ENCODE assay signal across 8 cellular contexts in genomic region chr15:90929246-90929645, GRCh38. TPM values are rescaled to one million over a fixed set of nuclear protein-coding genes. Genes with fewer than 3 reads are reported as not detected.
A peak's percentile ranks its signal among the peaks of the same experiment; 100 is the strongest.
DNase-seq lines count a peak whose midpoint lies in the region; ATAC-seq, FAIRE-seq and TF ChIP-seq lines count a peak whose summit lies in the region.
"Not testable (repeated sequence)": the region's sequence is repeated elsewhere in the genome, so short reads cannot be mapped to it uniquely, and the experiment has no call there.

No MANE protein-coding gene starts in this region.

- not testable (repeated sequence) for TF ChIP-seq CTCF in SK-N-SH (IDR thresholded peaks at IDR 0.05); HepG2 (CRISPR knock-in tag; IDR thresholded peaks at IDR 0.05); tibial artery (IDR thresholded peaks at IDR 0.05)

- not testable (repeated sequence) for ATAC-seq in effector memory CD8-positive, alpha-beta T cell (replicated peaks); HepG2

- TF ChIP-seq POLR2A in HepG2 (IDR thresholded peaks at IDR 0.05; ENCODE audit: insufficient read depth in 1 of 2, low read depth in 2 of 2, low read length in 2 of 2) = not testable (repeated sequence)

- BruUV-seq in HepG2 (replicated peaks; lab: Mats Ljungman, UMichigan) = not testable (repeated sequence)

- peak overlapping the region; percentile 98 for H2AFZ ChIP-seq in SK-N-SH (ENCODE audit: low read depth)
- not testable (repeated sequence) for H2AFZ ChIP-seq in HepG2 (ENCODE audit: low read length)

- peak overlapping the region; percentile 95 for H3K27ac Mint-ChIP-seq in activated naive CD4-positive, alpha-beta T cell treated with anti-CD3 and anti-CD28 coated beads, Interleukin-2, amount 50 U/mL, for 24 hours
- peak overlapping the region; percentile 94 to 96 for H3K27ac Mint-ChIP-seq in effector memory CD8-positive, alpha-beta T cell

- H3K27ac ChIP-seq in SK-N-SH (ENCODE audit: low read depth in 2 of 2, low read length in 1 of 2) = peak overlapping the region; percentile 52 to 91; a peak in 3 of 4 replicates
- peak overlapping the region; percentile 96 for H3K27ac ChIP-seq in HepG2 (ENCODE audit: extremely low read length, insufficient read depth, low read length)
- peak overlapping the region; percentile 88 for H3K27ac ChIP-seq in rectal smooth muscle tissue (ENCODE audit: low read depth, low read length)
- peak overlapping the region; percentile 95 to 96 for H3K27ac ChIP-seq in tibial artery

- CTCF ChIA-PET in SK-N-SH (lab: Yijun Ruan, JAX) = interaction anchor here (1.3 to 11.5 kb wide), 6 partner anchors 15 to 56 kb away, joined by 3 to 142 read pairs (median 100); partner anchors contain the start of genes MAN2A2 and RCCD1
- CTCF ChIA-PET in HepG2 (lab: Yijun Ruan, JAX; ENCODE audit: low intra/inter-chr PET ratio, low total read pairs) = not testable (repeated sequence)

- H3K4me2 ChIP-seq in SK-N-SH (peak overlapping the region; percentile 97), HepG2 (ENCODE audit: low read depth, low read length) (peak overlapping the region; percentile 89)

- in situ Hi-C loops in HepG2 (cut with HindIII; ENCODE audit: extremely low pct_ligation_motif_present, low pct_unique_long_range_greater_than_20kb) = loop anchor here (25.0 kb wide), 1 partner anchor 333 kb away; no protein-coding TSS in a partner anchor

- not testable (repeated sequence) for H3K9me2 ChIP-seq in SK-N-SH

- not testable (repeated sequence) for H3K36me3 Mint-ChIP-seq in activated naive CD4-positive, alpha-beta T cell treated with anti-CD3 and anti-CD28 coated beads, Interleukin-2, amount 50 U/mL, for 24 hours
- peaks cover 14% of the 10 kb centered on the region for H3K36me3 Mint-ChIP-seq in effector memory CD8-positive, alpha-beta T cell (ENCODE audit: insufficient read depth)

- not testable (repeated sequence) for H3K9me3 Mint-ChIP-seq in activated naive CD4-positive, alpha-beta T cell treated with anti-CD3 and anti-CD28 coated beads, Interleukin-2, amount 50 U/mL, for 24 hours; effector memory CD8-positive, alpha-beta T cell

- H3K4me1 Mint-ChIP-seq in activated naive CD4-positive, alpha-beta T cell treated with anti-CD3 and anti-CD28 coated beads, Interleukin-2, amount 50 U/mL, for 24 hours = peaks cover 32% of the 10 kb centered on the region
- H3K4me1 Mint-ChIP-seq in effector memory CD8-positive, alpha-beta T cell (ENCODE audit: low read depth in 2 of 2) = peaks cover 24 to 32% of the 10 kb centered on the region in 2 donors

- H3K9ac ChIP-seq in SK-N-SH (peak overlapping the region; percentile 48; the same call in 1 of the 2 replicates), HepG2 (ENCODE audit: insufficient read depth, low read depth, low read length) (peak overlapping the region; percentile 88)
- not testable (repeated sequence) for H3K9ac ChIP-seq in rectal smooth muscle tissue (ENCODE audit: low read length)

- not testable (repeated sequence) for TF ChIP-seq EP300 in SK-N-SH (IDR thresholded peaks at IDR 0.05; ENCODE audit: borderline replicate concordance in 1 of 2, low read depth in 1 of 2, low read length in 1 of 2); HepG2 (IDR thresholded peaks at IDR 0.05; ENCODE audit: low read depth in 2 of 2, low read length in 2 of 2); HepG2 (CRISPR knock-in tag; IDR thresholded peaks at IDR 0.05; ENCODE audit: borderline replicate concordance)

- H3K27me3 Mint-ChIP-seq in activated naive CD4-positive, alpha-beta T cell treated with anti-CD3 and anti-CD28 coated beads, Interleukin-2, amount 50 U/mL, for 24 hours; effector memory CD8-positive, alpha-beta T cell: not testable (repeated sequence)

- TF ChIP-seq RAD21 in SK-N-SH (IDR thresholded peaks at IDR 0.05; ENCODE audit: low read length); HepG2 (CRISPR knock-in tag; IDR thresholded peaks at IDR 0.05): not testable (repeated sequence)

- peaks cover 22% of the 10 kb centered on the region for H3F3A ChIP-seq in SK-N-SH (replicated peaks; ENCODE audit: insufficient read depth)

- FAIRE-seq in HepG2 (lab: Jason Lieb, UNC) = not testable (repeated sequence)

- not testable (repeated sequence) for H3K9me3 ChIP-seq in SK-N-SH; HepG2 (ENCODE audit: low read length); tibial artery

- H3K27me3 ChIP-seq in SK-N-SH (ENCODE audit: insufficient read depth); HepG2 (ENCODE audit: control insufficient read depth in 1 of 2, insufficient read depth in 2 of 2, low read length in 2 of 2); rectal smooth muscle tissue (ENCODE audit: control insufficient read depth, insufficient read depth, low read length); tibial artery: not testable (repeated sequence)

- peaks cover 6 to 26% of the 10 kb centered on the region in 2 experiments; a peak in 2 of 4 replicates for H3K4me1 ChIP-seq in SK-N-SH (ENCODE audit: control insufficient read depth in 1 of 2, insufficient read depth in 2 of 2, low read depth in 1 of 2, low read length in 1 of 2)
- H3K4me1 ChIP-seq in HepG2 (ENCODE audit: insufficient read depth, low read length) = peaks cover 46% of the 10 kb centered on the region
- H3K4me1 ChIP-seq in rectal smooth muscle tissue (ENCODE audit: control insufficient read depth, insufficient read depth, low read length) = peaks cover 15% of the 10 kb centered on the region
- H3K4me1 ChIP-seq in tibial artery = peaks cover 0 to 35% (median 21%) of the 10 kb centered on the region in 4 donors

- WGBS in SK-N-SH (ENCODE audit: low lambda C conversion rate) = 74% methylated on average over 12 of the region's 12 CpGs
- 59% methylated on average over 12 of the region's 12 CpGs for WGBS in HepG2 (ENCODE audit: low lambda C conversion rate)

- not testable (repeated sequence) for H3K79me2 ChIP-seq in SK-N-SH (ENCODE audit: insufficient read depth); HepG2 (ENCODE audit: insufficient read depth, low read length)

- POLR2A ChIA-PET in SK-N-SH (lab: Yijun Ruan, JAX) (interaction anchor here (0.6 to 0.7 kb wide), 3 partner anchors 12 to 743 kb away, joined by 3 to 5 read pairs (median 3); no protein-coding TSS in a partner anchor), HepG2 (lab: Yijun Ruan, JAX) (interaction anchor here (1.0 to 4.5 kb wide), 5 partner anchors 9 to 70 kb away, joined by 3 to 45 read pairs (median 3); partner anchors contain the start of gene MAN2A2)

- H4K20me1 ChIP-seq in SK-N-SH (ENCODE audit: insufficient read depth); HepG2 (ENCODE audit: insufficient read depth, low read length): not testable (repeated sequence)

- H3K36me3 ChIP-seq in SK-N-SH (replicated peaks in 1 of 2; ENCODE audit: control insufficient read depth in 1 of 2, insufficient read depth in 2 of 2, low read length in 1 of 2); HepG2 (replicated peaks in 1 of 2; ENCODE audit: control insufficient read depth in 1 of 2, insufficient read depth in 2 of 2, low read length in 2 of 2); rectal smooth muscle tissue (ENCODE audit: control insufficient read depth, insufficient read depth, low read length); tibial artery: not testable (repeated sequence)

- peak overlapping the region; percentile 99 for H3K4me3 ChIP-seq in Jurkat, Clone E6-1 (ENCODE audit: low read length)
- peak overlapping the region; percentile 59 to 65 for H3K4me3 ChIP-seq in SK-N-SH (ENCODE audit: low read depth in 2 of 2, low read length in 1 of 2)
- peak overlapping the region; percentile 87 to 95 (median 91) for H3K4me3 ChIP-seq in HepG2 (replicated peaks in 1 of 3; ENCODE audit: insufficient read depth in 1 of 3, low read depth in 2 of 3, low read length in 3 of 3)
- H3K4me3 ChIP-seq in rectal smooth muscle tissue (ENCODE audit: low read length) = peak overlapping the region; percentile 81
- peak overlapping the region; percentile 68 to 77 for H3K4me3 ChIP-seq in tibial artery

- peak overlapping the region; percentile 97 for H3K4me3 Mint-ChIP-seq in activated naive CD4-positive, alpha-beta T cell treated with anti-CD3 and anti-CD28 coated beads, Interleukin-2, amount 50 U/mL, for 24 hours
- H3K4me3 Mint-ChIP-seq in effector memory CD8-positive, alpha-beta T cell = peak overlapping the region; percentile 97 to 98

- peak; percentile 20 for DNase-seq in CD1c-positive myeloid dendritic cell (ENCODE audit: extremely low spot score)
- not testable (repeated sequence) for DNase-seq in Jurkat, Clone E6-1 (ENCODE audit: low read depth, low spot score); SK-N-SH; effector memory CD8-positive, alpha-beta T cell; HepG2 (ENCODE audit: low spot score); tibial artery

- intact Hi-C loops in HepG2 (cut with micrococcal nuclease; ENCODE audit: unreplicated experiment); tibial artery (cut with DNase I; ENCODE audit: low total_unique reads): not testable (repeated sequence)

RNA-seq across cellular contexts. Expression of gene HDDC3, which starts 3.1 kb away (rescaled TPM):
- polyA plus RNA-seq in Jurkat, Clone E6-1 (2012; ENCODE audit: insufficient read depth, insufficient read length) = 26.4 TPM
- polyA plus RNA-seq in SK-N-SH (2012; rRNA removed) = 24.2 and 25.8 TPM in 2 replicates
- polyA plus RNA-seq in SK-N-SH (2012; cell fraction: cytosol; rRNA removed) = 16.3 and 19.5 TPM in 2 replicates
- 21.2 and 21.5 TPM in 2 replicates for polyA plus RNA-seq in SK-N-SH (2012; cell fraction: nucleus; rRNA removed)
- total RNA-seq in HepG2 (2016; rRNA removed; fragmentation: Illumina TruSeq; extraction: Trizol) = 28.3 and 30.0 TPM in 2 replicates
- total RNA-seq in HepG2 (2016; cell fraction: cytosol; rRNA removed; fragmentation: Illumina TruSeq; extraction: Trizol; ENCODE audit: low read depth) = 9.5 and 9.9 TPM in 2 replicates
- total RNA-seq in HepG2 (2016; cell fraction: insoluble cytoplasmic fraction; rRNA removed; fragmentation: Illumina TruSeq; extraction: Trizol) = 29.5 and 31.1 TPM in 2 replicates
- 19.0 and 21.4 TPM in 2 replicates for total RNA-seq in HepG2 (2016; cell fraction: membrane; rRNA removed; fragmentation: Illumina TruSeq; extraction: Trizol)
- 14.9 and 16.3 TPM in 2 replicates for total RNA-seq in HepG2 (2016; cell fraction: nucleus; rRNA removed; fragmentation: Illumina TruSeq; extraction: Trizol)
- polyA plus RNA-seq in HepG2 (2011; rRNA removed) = 18.7 and 21.7 TPM in 2 replicates
- 21.7 and 23.0 TPM in 2 replicates for polyA plus RNA-seq in HepG2 (2011; cell fraction: cytosol; rRNA removed)
- polyA plus RNA-seq in HepG2 (2011; cell fraction: nucleus; rRNA removed) = 18.2 and 23.4 TPM in 2 replicates
- polyA plus RNA-seq in HepG2 (2012) = 12.4 and 14.3 TPM in 2 replicates
- polyA plus RNA-seq in HepG2 (2016; cell fraction: cytosol; fragmentation: Illumina TruSeq; extraction: Trizol; ENCODE audit: low read depth) = 15.3 and 16.8 TPM in 2 replicates
- polyA plus RNA-seq in HepG2 (2016; cell fraction: insoluble cytoplasmic fraction; fragmentation: Illumina TruSeq; extraction: Trizol; ENCODE audit: low read depth) = 32.6 and 35.8 TPM in 2 replicates
- polyA plus RNA-seq in HepG2 (2016; cell fraction: membrane; fragmentation: Illumina TruSeq; extraction: Trizol; ENCODE audit: low read depth) = 20.1 and 22.5 TPM in 2 replicates
- polyA plus RNA-seq in HepG2 (2016; cell fraction: nucleus; fragmentation: Illumina TruSeq; extraction: Trizol; ENCODE audit: insufficient read depth, low read depth) = 23.2 and 27.0 TPM in 2 replicates
- 12.2 and 28.5 TPM in 2 replicates for polyA minus RNA-seq in HepG2 (2011; rRNA and poly(A)+ RNA removed; ENCODE audit: low replicate concordance)
- 8.2 and 8.6 TPM in 2 replicates for polyA minus RNA-seq in HepG2 (2011; cell fraction: cytosol; rRNA and poly(A)+ RNA removed)
- polyA minus RNA-seq in HepG2 (2011; cell fraction: nucleus; rRNA and poly(A)+ RNA removed) = 13.3 and 14.7 TPM in 2 replicates

RNA-seq across cellular contexts. Expression of gene UNC45A, which starts 5.8 kb away (rescaled TPM):
- polyA plus RNA-seq in Jurkat, Clone E6-1 (2012; ENCODE audit: insufficient read depth, insufficient read length) = 53.8 TPM
- polyA plus RNA-seq in SK-N-SH (2012; rRNA removed) (85.1 and 89.4 TPM in 2 replicates), HepG2 (2011; rRNA removed) (33.8 and 39.6 TPM in 2 replicates)
- polyA plus RNA-seq in SK-N-SH (2012; cell fraction: cytosol; rRNA removed) = 33.2 and 50.5 TPM in 2 replicates
- polyA plus RNA-seq in SK-N-SH (2012; cell fraction: nucleus; rRNA removed) = 142 and 150 TPM in 2 replicates
- total RNA-seq in HepG2 (2016; rRNA removed; fragmentation: Illumina TruSeq; extraction: Trizol) = 39.2 and 39.7 TPM in 2 replicates
- total RNA-seq in HepG2 (2016; cell fraction: cytosol; rRNA removed; fragmentation: Illumina TruSeq; extraction: Trizol; ENCODE audit: low read depth) = 7.4 and 8.3 TPM in 2 replicates
- 37.2 and 42.0 TPM in 2 replicates for total RNA-seq in HepG2 (2016; cell fraction: insoluble cytoplasmic fraction; rRNA removed; fragmentation: Illumina TruSeq; extraction: Trizol)
- 10.7 and 11.5 TPM in 2 replicates for total RNA-seq in HepG2 (2016; cell fraction: membrane; rRNA removed; fragmentation: Illumina TruSeq; extraction: Trizol)
- total RNA-seq in HepG2 (2016; cell fraction: nucleus; rRNA removed; fragmentation: Illumina TruSeq; extraction: Trizol) = 29.9 and 30.4 TPM in 2 replicates
- 28.5 and 36.4 TPM in 2 replicates for polyA plus RNA-seq in HepG2 (2011; cell fraction: cytosol; rRNA removed)
- 128 and 143 TPM in 2 replicates for polyA plus RNA-seq in HepG2 (2011; cell fraction: nucleus; rRNA removed)
- 23.6 and 29.6 TPM in 2 replicates for polyA plus RNA-seq in HepG2 (2012)
- 3.2 and 3.8 TPM in 2 replicates for polyA plus RNA-seq in HepG2 (2016; cell fraction: cytosol; fragmentation: Illumina TruSeq; extraction: Trizol; ENCODE audit: low read depth)
- 31.6 and 37.2 TPM in 2 replicates for polyA plus RNA-seq in HepG2 (2016; cell fraction: insoluble cytoplasmic fraction; fragmentation: Illumina TruSeq; extraction: Trizol; ENCODE audit: low read depth)
- polyA plus RNA-seq in HepG2 (2016; cell fraction: membrane; fragmentation: Illumina TruSeq; extraction: Trizol; ENCODE audit: low read depth) = 6.4 and 8.0 TPM in 2 replicates
- polyA plus RNA-seq in HepG2 (2016; cell fraction: nucleus; fragmentation: Illumina TruSeq; extraction: Trizol; ENCODE audit: insufficient read depth, low read depth) = 52.0 and 53.3 TPM in 2 replicates
- polyA minus RNA-seq in HepG2 (2011; rRNA and poly(A)+ RNA removed; ENCODE audit: low replicate concordance) = 77.7 and 119 TPM in 2 replicates
- polyA minus RNA-seq in HepG2 (2011; cell fraction: cytosol; rRNA and poly(A)+ RNA removed) = 23.5 and 25.8 TPM in 2 replicates
- polyA minus RNA-seq in HepG2 (2011; cell fraction: nucleus; rRNA and poly(A)+ RNA removed) = 37.1 and 48.0 TPM in 2 replicates

RNA-seq across cellular contexts. Expression of gene RCCD1, which starts 25.4 kb away (rescaled TPM):
- 58.0 TPM for polyA plus RNA-seq in Jurkat, Clone E6-1 (2012; ENCODE audit: insufficient read depth, insufficient read length)
- polyA plus RNA-seq in SK-N-SH (2012; rRNA removed) (19.5 and 21.2 TPM in 2 replicates), HepG2 (2011; rRNA removed) (12.9 and 14.1 TPM in 2 replicates)
- 11.2 and 13.3 TPM in 2 replicates for polyA plus RNA-seq in SK-N-SH (2012; cell fraction: cytosol; rRNA removed)
- polyA plus RNA-seq in SK-N-SH (2012; cell fraction: nucleus; rRNA removed) = 85.9 and 108 TPM in 2 replicates
- total RNA-seq in HepG2 (2016; rRNA removed; fragmentation: Illumina TruSeq; extraction: Trizol) = 10.0 and 15.1 TPM in 2 replicates
- total RNA-seq in HepG2 (2016; cell fraction: cytosol; rRNA removed; fragmentation: Illumina TruSeq; extraction: Trizol; ENCODE audit: low read depth) = 6.0 TPM in 2 replicates
- 9.7 and 17.0 TPM in 2 replicates for total RNA-seq in HepG2 (2016; cell fraction: insoluble cytoplasmic fraction; rRNA removed; fragmentation: Illumina TruSeq; extraction: Trizol)
- total RNA-seq in HepG2 (2016; cell fraction: membrane; rRNA removed; fragmentation: Illumina TruSeq; extraction: Trizol) = 7.6 and 8.9 TPM in 2 replicates
- 9.4 and 11.4 TPM in 2 replicates for total RNA-seq in HepG2 (2016; cell fraction: nucleus; rRNA removed; fragmentation: Illumina TruSeq; extraction: Trizol)
- 6.2 and 8.5 TPM in 2 replicates for polyA plus RNA-seq in HepG2 (2011; cell fraction: cytosol; rRNA removed)
- polyA plus RNA-seq in HepG2 (2011; cell fraction: nucleus; rRNA removed) = 61.8 and 71.8 TPM in 2 replicates
- polyA plus RNA-seq in HepG2 (2012) = 14.2 and 14.4 TPM in 2 replicates
- polyA plus RNA-seq in HepG2 (2016; cell fraction: cytosol; fragmentation: Illumina TruSeq; extraction: Trizol; ENCODE audit: low read depth) = 2.2 and 3.1 TPM in 2 replicates
- 11.9 and 21.8 TPM in 2 replicates for polyA plus RNA-seq in HepG2 (2016; cell fraction: insoluble cytoplasmic fraction; fragmentation: Illumina TruSeq; extraction: Trizol; ENCODE audit: low read depth)
- 5.0 and 5.7 TPM in 2 replicates for polyA plus RNA-seq in HepG2 (2016; cell fraction: membrane; fragmentation: Illumina TruSeq; extraction: Trizol; ENCODE audit: low read depth)
- 25.8 and 26.4 TPM in 2 replicates for polyA plus RNA-seq in HepG2 (2016; cell fraction: nucleus; fragmentation: Illumina TruSeq; extraction: Trizol; ENCODE audit: insufficient read depth, low read depth)
- polyA minus RNA-seq in HepG2 (2011; rRNA and poly(A)+ RNA removed; ENCODE audit: low replicate concordance) = 5.9 and 24.5 TPM in 2 replicates
- polyA minus RNA-seq in HepG2 (2011; cell fraction: cytosol; rRNA and poly(A)+ RNA removed) = 3.3 and 3.4 TPM in 2 replicates
- 11.7 and 13.4 TPM in 2 replicates for polyA minus RNA-seq in HepG2 (2011; cell fraction: nucleus; rRNA and poly(A)+ RNA removed)

RNA-seq across cellular contexts. Expression of gene MAN2A2, which starts 26.1 kb away (rescaled TPM):
- polyA plus RNA-seq in Jurkat, Clone E6-1 (2012; ENCODE audit: insufficient read depth, insufficient read length) = 98.8 TPM
- polyA plus RNA-seq in SK-N-SH (2012; rRNA removed) (25.6 and 35.0 TPM in 2 replicates), HepG2 (2011; rRNA removed) (43.8 and 51.5 TPM in 2 replicates)
- 10.6 and 15.5 TPM in 2 replicates for polyA plus RNA-seq in SK-N-SH (2012; cell fraction: cytosol; rRNA removed)
- polyA plus RNA-seq in SK-N-SH (2012; cell fraction: nucleus; rRNA removed) = 159 and 164 TPM in 2 replicates
- 6.7 and 17.5 TPM in 2 replicates for total RNA-seq in HepG2 (2016; rRNA removed; fragmentation: Illumina TruSeq; extraction: Trizol)
- 8.9 and 9.3 TPM in 2 replicates for total RNA-seq in HepG2 (2016; cell fraction: cytosol; rRNA removed; fragmentation: Illumina TruSeq; extraction: Trizol; ENCODE audit: low read depth)
- total RNA-seq in HepG2 (2016; cell fraction: insoluble cytoplasmic fraction; rRNA removed; fragmentation: Illumina TruSeq; extraction: Trizol) = 5.6 and 21.4 TPM in 2 replicates
- 9.6 and 10.0 TPM in 2 replicates for total RNA-seq in HepG2 (2016; cell fraction: membrane; rRNA removed; fragmentation: Illumina TruSeq; extraction: Trizol)
- 31.3 and 36.5 TPM in 2 replicates for total RNA-seq in HepG2 (2016; cell fraction: nucleus; rRNA removed; fragmentation: Illumina TruSeq; extraction: Trizol)
- polyA plus RNA-seq in HepG2 (2011; cell fraction: cytosol; rRNA removed) = 18.4 and 29.4 TPM in 2 replicates
- polyA plus RNA-seq in HepG2 (2011; cell fraction: nucleus; rRNA removed) = 296 and 398 TPM in 2 replicates
- polyA plus RNA-seq in HepG2 (2012) = 13.2 and 18.7 TPM in 2 replicates
- polyA plus RNA-seq in HepG2 (2016; cell fraction: cytosol; fragmentation: Illumina TruSeq; extraction: Trizol; ENCODE audit: low read depth) = 1.5 and 2.3 TPM in 2 replicates
- polyA plus RNA-seq in HepG2 (2016; cell fraction: insoluble cytoplasmic fraction; fragmentation: Illumina TruSeq; extraction: Trizol; ENCODE audit: low read depth) = 7.9 and 9.3 TPM in 2 replicates
- 5.8 and 8.8 TPM in 2 replicates for polyA plus RNA-seq in HepG2 (2016; cell fraction: membrane; fragmentation: Illumina TruSeq; extraction: Trizol; ENCODE audit: low read depth)
- 117 and 126 TPM in 2 replicates for polyA plus RNA-seq in HepG2 (2016; cell fraction: nucleus; fragmentation: Illumina TruSeq; extraction: Trizol; ENCODE audit: insufficient read depth, low read depth)
- polyA minus RNA-seq in HepG2 (2011; rRNA and poly(A)+ RNA removed; ENCODE audit: low replicate concordance) = 46.3 and 58.9 TPM in 2 replicates
- 16.2 and 16.4 TPM in 2 replicates for polyA minus RNA-seq in HepG2 (2011; cell fraction: cytosol; rRNA and poly(A)+ RNA removed)
- 38.2 and 38.5 TPM in 2 replicates for polyA minus RNA-seq in HepG2 (2011; cell fraction: nucleus; rRNA and poly(A)+ RNA removed)

RNA-seq across cellular contexts. Expression of gene FES, which starts 44.9 kb away (rescaled TPM):
- polyA plus RNA-seq in Jurkat, Clone E6-1 (2012; ENCODE audit: insufficient read depth, insufficient read length) = 11.6 TPM
- polyA plus RNA-seq in SK-N-SH (2012; rRNA removed) (0.03 and 0.13 TPM in 2 replicates), HepG2 (2011; rRNA removed) (4.0 and 4.3 TPM in 2 replicates)
- polyA plus RNA-seq in SK-N-SH (2012; cell fraction: cytosol; rRNA removed) = 0.03 and 0.04 TPM in 2 replicates
- 0.23 and 0.48 TPM in 2 replicates for polyA plus RNA-seq in SK-N-SH (2012; cell fraction: nucleus; rRNA removed)
- 8.5 and 9.5 TPM in 2 replicates for total RNA-seq in HepG2 (2016; rRNA removed; fragmentation: Illumina TruSeq; extraction: Trizol)
- total RNA-seq in HepG2 (2016; cell fraction: cytosol; rRNA removed; fragmentation: Illumina TruSeq; extraction: Trizol; ENCODE audit: low read depth) = 3.0 and 3.5 TPM in 2 replicates
- 9.6 TPM in 2 replicates for total RNA-seq in HepG2 (2016; cell fraction: insoluble cytoplasmic fraction; rRNA removed; fragmentation: Illumina TruSeq; extraction: Trizol)
- total RNA-seq in HepG2 (2016; cell fraction: membrane; rRNA removed; fragmentation: Illumina TruSeq; extraction: Trizol) = 3.8 and 4.7 TPM in 2 replicates
- total RNA-seq in HepG2 (2016; cell fraction: nucleus; rRNA removed; fragmentation: Illumina TruSeq; extraction: Trizol) = 5.2 and 5.4 TPM in 2 replicates
- 2.8 and 5.7 TPM in 2 replicates for polyA plus RNA-seq in HepG2 (2011; cell fraction: cytosol; rRNA removed)
- 13.7 and 22.6 TPM in 2 replicates for polyA plus RNA-seq in HepG2 (2011; cell fraction: nucleus; rRNA removed)
- polyA plus RNA-seq in HepG2 (2012) = 1.3 and 1.7 TPM in 2 replicates
- polyA plus RNA-seq in HepG2 (2016; cell fraction: cytosol; fragmentation: Illumina TruSeq; extraction: Trizol; ENCODE audit: low read depth) = 3.0 TPM in 2 replicates
- 6.1 and 6.9 TPM in 2 replicates for polyA plus RNA-seq in HepG2 (2016; cell fraction: insoluble cytoplasmic fraction; fragmentation: Illumina TruSeq; extraction: Trizol; ENCODE audit: low read depth)
- polyA plus RNA-seq in HepG2 (2016; cell fraction: membrane; fragmentation: Illumina TruSeq; extraction: Trizol; ENCODE audit: low read depth) = 2.4 TPM in 2 replicates
- polyA plus RNA-seq in HepG2 (2016; cell fraction: nucleus; fragmentation: Illumina TruSeq; extraction: Trizol; ENCODE audit: insufficient read depth, low read depth) = 8.5 and 10.3 TPM in 2 replicates
- polyA minus RNA-seq in HepG2 (2011; rRNA and poly(A)+ RNA removed; ENCODE audit: low replicate concordance) = 0.37 and 5.3 TPM in 2 replicates
- 1.7 and 1.8 TPM in 2 replicates for polyA minus RNA-seq in HepG2 (2011; cell fraction: cytosol; rRNA and poly(A)+ RNA removed)
- 5.1 and 6.2 TPM in 2 replicates for polyA minus RNA-seq in HepG2 (2011; cell fraction: nucleus; rRNA and poly(A)+ RNA removed)
